15 cellular contexts compared by ENCODE assay signal in genomic region chr5:39543335-39543734, GRCh38.
DNase-seq lines count a peak whose midpoint lies in the region; ATAC-seq and TF ChIP-seq lines count a peak whose summit lies in the region.
"Had no signal": no experiment of that assay in that cellular context is flagged by ENCODE, and none has a peak within 500 bp of the region (broad histone marks: within the 10 kb centered on the region; RNA-seq: fewer than 3 reads in every experiment).

No MANE protein-coding gene starts in this region.

- H3K36me3 ChIP-seq in ACC112 (ENCODE audit: insufficient read depth, low read length) (no peaks in the 10 kb centered on the region), transverse colon (no peaks in the 10 kb centered on the region)

- H2AFZ ChIP-seq in ACC112 (ENCODE audit: low read length, unreplicated experiment), result peak overlapping the region; percentile 55

- no peaks in the 10 kb centered on the region for H3K9me3 ChIP-seq in transverse colon

- H3K79me2 ChIP-seq in ACC112 (ENCODE audit: control insufficient read depth, insufficient read depth, low read length, unreplicated experiment), result no peaks in the 10 kb centered on the region

- no peak for TF ChIP-seq EP300 in transverse colon (IDR thresholded peaks at IDR 0.05; ENCODE audit: low read depth)

- ATAC-seq in GM19351 (IDR thresholded peaks at IDR 0.05; ENCODE audit: unreplicated experiment), result no peak
- ATAC-seq: activated CD4-positive, CD25-positive, alpha-beta regulatory T cell treated with anti-CD3 and anti-CD28 coated beads, Interleukin-2, amount 50 U/mL, for 24 hours; T-helper 17 cell had no signal

- DNase-seq in KBM-7 (peak; percentile 37), choroid plexus epithelial cell (ENCODE audit: low read depth) (peak; percentile 34), lung microvascular endothelial cell (ENCODE audit: low read depth in 2 of 2) (peak; percentile 9 to 78), transverse colon (no peak), SHP77 (lab: John Stamatoyannopoulos, UW) (no peak)
- no peak for DNase-seq in activated CD4-positive, CD25-positive, alpha-beta regulatory T cell treated with anti-CD3 and anti-CD28 coated beads, Interleukin-2, amount 50 U/mL, for 72 hours
- DNase-seq: activated gamma-delta T cell, KG1, NCI-H1092 treated with DMSO at 0.1 percent for 48 hours, NCI-H82, T-helper 17 cell had no signal

- H3K4me1 ChIP-seq in ACC112 (ENCODE audit: control insufficient read depth, insufficient read depth, low read length, unreplicated experiment) (peaks cover 23% of the 10 kb centered on the region), transverse colon (peaks cover 0 to 21% (median 3%) of the 10 kb centered on the region in 4 donors)

- 67 to 68% methylated on average over 3 of the region's 3 CpGs for WGBS in transverse colon (ENCODE audit: low coverage in 1 of 2), 2 donors

- no peak for TF ChIP-seq CTCF in choroid plexus epithelial cell (conservative IDR thresholded peaks at IDR 0.05; ENCODE audit: low read depth, low read length)
- no peak for TF ChIP-seq CTCF in transverse colon (IDR thresholded peaks at IDR 0.05)

- H3K27ac ChIP-seq in ACC112 (ENCODE audit: low read depth, low read length) (peak overlapping the region; percentile 43), transverse colon (peak overlapping the region in 2 of 4 donors; percentile 1 to 47)

- H3K4me3 ChIP-seq in ACC112 (ENCODE audit: low read depth, low read length) (no peak overlapping the region), choroid plexus epithelial cell (ENCODE audit: low read depth, low read length) (no peak overlapping the region), transverse colon (no peak overlapping the region)
- H3K4me3 ChIP-seq: skin epidermis had no signal

- in situ Hi-C loops in KBM-7 (cut with MboI; ENCODE audit: low pct_unique_long_range_greater_than_20kb, low sequenced_read_pairs), result no loop called here
- in situ Hi-C loops in transverse colon (cut with MboI; ENCODE audit: low pct_ligation_motif_present in 1 of 4, low pct_unique_long_range_greater_than_20kb in 1 of 4, low sequenced_read_pairs in 3 of 4), result loop anchor here in 2 of 4 donors (10.0 kb wide), 2 partner anchors 159 to 169 kb away; no protein-coding TSS in a partner anchor

- TF ChIP-seq POLR2A in transverse colon (IDR thresholded peaks at IDR 0.05), result no peak

- intact Hi-C loops in transverse colon (cut with DNase I; ENCODE audit: low total_unique reads), result loop anchor here (10.0 kb wide), 1 partner anchor 329 kb away; the partner anchor contains the start of gene FYB1

- H3K27me3 ChIP-seq in ACC112 (ENCODE audit: insufficient read depth, low read length) (no peaks in the 10 kb centered on the region), transverse colon (no peaks in the 10 kb centered on the region)

Comparison
In these comparisons a context has a peak if more than half of its experiments do, and no peak if none do; other contexts are left out.
1. DNase-seq: peak in KBM-7 (single experiment), choroid plexus epithelial cell (single experiment) and lung microvascular endothelial cell (2 of 2); none in transverse colon (single experiment), activated CD4-positive, CD25-positive, alpha-beta regulatory T cell treated with anti-CD3 and anti-CD28 coated beads, Interleukin-2, amount 50 U/mL, for 72 hours (single experiment) and SHP77 (0 of 2).